In the genomic region with DNA sequence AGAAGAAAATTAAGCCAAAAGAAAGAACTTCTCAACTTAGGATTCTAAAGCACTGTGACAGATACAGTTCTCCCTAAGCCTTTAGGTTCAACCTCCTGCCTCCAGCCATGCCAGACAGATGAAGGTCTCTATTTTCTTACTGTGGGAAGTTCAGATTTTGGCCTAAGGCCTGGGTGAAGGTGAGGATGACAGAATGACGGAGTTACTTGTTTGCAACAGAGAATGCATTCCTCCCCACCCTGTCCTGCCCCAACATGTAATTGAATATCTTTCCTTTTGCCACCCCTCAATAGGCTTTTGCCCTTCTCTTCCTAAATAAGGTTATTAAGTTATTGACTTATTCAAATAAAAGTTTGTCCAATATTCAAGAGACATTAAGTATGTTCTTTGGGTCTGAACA, we compare ENCODE assay signal across 20 cellular contexts. TPM values are rescaled to one million over a fixed set of nuclear protein-coding genes. Genes with fewer than 3 reads are reported as not detected.
A peak's percentile ranks its signal among the peaks of the same experiment; 100 is the strongest.
DNase-seq lines count a peak whose midpoint lies in the region; ATAC-seq, FAIRE-seq and TF ChIP-seq lines count a peak whose summit lies in the region.
"Had no signal": no experiment of that assay in that cellular context is flagged by ENCODE, and none has a peak within 500 bp of the region (broad histone marks: within the 10 kb centered on the region; RNA-seq: fewer than 3 reads in every experiment).

No MANE protein-coding gene starts in this region.

- H3K27ac Mint-ChIP-seq in astrocyte (ENCODE audit: unreplicated experiment), result no peak overlapping the region
- H3K27ac Mint-ChIP-seq in activated CD4-positive, alpha-beta T cell treated with anti-CD3 and anti-CD28 coated beads for 36 hours, result no peak overlapping the region
- H3K27ac Mint-ChIP-seq: CD4-positive, alpha-beta memory T cell; GM23338; H9 had no signal

- no peaks in the 10 kb centered on the region for H3K79me2 ChIP-seq in astrocyte (ENCODE audit: insufficient read depth, low read length)

- DNase-seq in RWPE1 (ENCODE audit: low spot score), result peak; percentile 10
- no peak for DNase-seq in astrocyte (ENCODE audit: low read depth)
- peak; percentile 74 for DNase-seq in epithelial cell of esophagus (ENCODE audit: low read depth)
- DNase-seq in foreskin keratinocyte, result peak in 1 of 2 donors; percentile 74
- DNase-seq in omental fat pad (ENCODE audit: low spot score), result no peak
- no peak for DNase-seq in stimulated activated CD4-positive, alpha-beta T cell treated with anti-CD3 and anti-CD28 coated beads, Interleukin-2, amount 100 ng/mL, for 48 hours
- no peak for DNase-seq in activated CD4-positive, alpha-beta T cell treated with anti-CD3 and anti-CD28 coated beads for 36 hours
- no peak for DNase-seq in LoVo (ENCODE audit: low spot score)
- DNase-seq: C1 segment of cervical spinal cord; Calu3; CD4-positive, alpha-beta memory T cell; COR-L47; DMS53; DMS79 treated with DMSO at 0.1 percent for 48 hours; GDM1; H9 had no signal

- no peak overlapping the region for H3K4me3 Mint-ChIP-seq in astrocyte (ENCODE audit: unreplicated experiment)
- H3K4me3 Mint-ChIP-seq in activated CD4-positive, alpha-beta T cell treated with anti-CD3 and anti-CD28 coated beads for 36 hours, result no peak overlapping the region
- H3K4me3 Mint-ChIP-seq: CD4-positive, alpha-beta memory T cell; GM23338; H9 had no signal

- intact Hi-C loops in activated CD4-positive, alpha-beta T cell treated with anti-CD3 and anti-CD28 coated beads for 36 hours (cut with DNase I, micrococcal nuclease), result no loop called here

- no peaks in the 10 kb centered on the region for H4K20me1 ChIP-seq in astrocyte (ENCODE audit: insufficient read depth, low read length)

- peak; percentile 60 for FAIRE-seq in astrocyte (lab: Jason Lieb, UNC)
- FAIRE-seq: GM12878, GM19239 had no signal

- no peak overlapping the region for H2AFZ ChIP-seq in astrocyte (ENCODE audit: low read depth, low read length)
- H2AFZ ChIP-seq: GM23338 had no signal

- H3K4me1 Mint-ChIP-seq in astrocyte (ENCODE audit: low read depth, unreplicated experiment), result peaks cover 18% of the 10 kb centered on the region
- peaks cover 25% of the 10 kb centered on the region for H3K4me1 Mint-ChIP-seq in activated CD4-positive, alpha-beta T cell treated with anti-CD3 and anti-CD28 coated beads for 36 hours

- H3K9me3 ChIP-seq in astrocyte (ENCODE audit: insufficient read depth, low read depth, low read length), result no peaks in the 10 kb centered on the region

- H3K27me3 ChIP-seq in astrocyte (ENCODE audit: insufficient read depth, low read length) (no peaks in the 10 kb centered on the region), foreskin keratinocyte (no peaks in the 10 kb centered on the region)

- no peak for ATAC-seq in foreskin keratinocyte
- ATAC-seq in omental fat pad (ENCODE audit: low FRiP score), result no peak
- no peak for ATAC-seq in activated CD4-positive, alpha-beta T cell treated with anti-CD3 and anti-CD28 coated beads for 36 hours
- ATAC-seq: GM12878, GM23338, HCT116 had no signal

- H3K4me2 ChIP-seq in astrocyte (ENCODE audit: low read length), result no peak overlapping the region
- H3K4me2 ChIP-seq: GM23338 had no signal

- no peaks in the 10 kb centered on the region for H3K36me3 Mint-ChIP-seq in astrocyte (ENCODE audit: low read depth, unreplicated experiment)
- H3K36me3 Mint-ChIP-seq in activated CD4-positive, alpha-beta T cell treated with anti-CD3 and anti-CD28 coated beads for 36 hours (ENCODE audit: low read depth), result no peaks in the 10 kb centered on the region
- H3K36me3 Mint-ChIP-seq: CD4-positive, alpha-beta memory T cell had no signal

- H3K9ac ChIP-seq in astrocyte (ENCODE audit: low read length), result no peak overlapping the region

- CTCF ChIA-PET in RWPE1 (lab: Yijun Ruan, JAX), result interaction anchor here (0.6 kb wide), 1 partner anchor 1853 kb away, joined by 3 read pairs; no protein-coding TSS in a partner anchor
- CTCF ChIA-PET in activated CD4-positive, alpha-beta T cell treated with anti-CD3 and anti-CD28 coated beads for 36 hours (lab: Charles Lee), result interaction anchor here (0.7 kb wide), 1 partner anchor 44 kb away, joined by 3 read pairs; no protein-coding TSS in a partner anchor

- TF ChIP-seq CTCF in RWPE1 (conservative IDR thresholded peaks at IDR 0.05; ENCODE audit: low read depth) (no peak), astrocyte (IDR thresholded peaks at IDR 0.05; ENCODE audit: insufficient read depth, low read depth, low read length) (no peak), epithelial cell of esophagus (IDR thresholded peaks at IDR 0.05; ENCODE audit: insufficient read depth, low read depth, low read length, missing control alignments) (no peak), foreskin keratinocyte (conservative IDR thresholded peaks at IDR 0.05) (no peak), omental fat pad (IDR thresholded peaks at IDR 0.05) (no peak)

- no peak overlapping the region for H3K4me3 ChIP-seq in astrocyte (ENCODE audit: insufficient read depth, low read depth, low read length)
- no peak overlapping the region for H3K4me3 ChIP-seq in epithelial cell of esophagus (ENCODE audit: low read length)
- H3K4me3 ChIP-seq: GM12878, GM23338 had no signal

- H3K27ac ChIP-seq in RWPE1 (no peak overlapping the region), astrocyte (ENCODE audit: low read depth, low read length) (no peak overlapping the region), foreskin keratinocyte (peak overlapping the region; percentile 69)

- H3K9me3 Mint-ChIP-seq in astrocyte (ENCODE audit: unreplicated experiment), result no peaks in the 10 kb centered on the region
- no peaks in the 10 kb centered on the region for H3K9me3 Mint-ChIP-seq in activated CD4-positive, alpha-beta T cell treated with anti-CD3 and anti-CD28 coated beads for 36 hours (ENCODE audit: low read depth)
- H3K9me3 Mint-ChIP-seq: GM23338 had no signal

- no peaks in the 10 kb centered on the region for H3K27me3 Mint-ChIP-seq in astrocyte (ENCODE audit: low read depth, unreplicated experiment)
- peaks cover 2% of the 10 kb centered on the region for H3K27me3 Mint-ChIP-seq in activated CD4-positive, alpha-beta T cell treated with anti-CD3 and anti-CD28 coated beads for 36 hours
- H3K27me3 Mint-ChIP-seq: CD4-positive, alpha-beta memory T cell had no signal

- H3K4me1 ChIP-seq in astrocyte (ENCODE audit: insufficient read depth, low read length) (peaks cover 21% of the 10 kb centered on the region), foreskin keratinocyte (peaks cover 35% of the 10 kb centered on the region)

- POLR2A ChIA-PET in RWPE1 (lab: Yijun Ruan, JAX; ENCODE audit: low non-redundant PET), result no interaction called here
- POLR2A ChIA-PET in activated CD4-positive, alpha-beta T cell treated with anti-CD3 and anti-CD28 coated beads for 36 hours (lab: Charles Lee), result no interaction called here

- H3K36me3 ChIP-seq in astrocyte (ENCODE audit: insufficient read depth, low read length), result no peaks in the 10 kb centered on the region

RNA-seq across cellular contexts. Expression of a gene that starts 25.6 kb away (rescaled TPM):
- total RNA-seq in astrocyte (21.1 and 22.8 TPM in 2 replicates), foreskin keratinocyte (26.4 and 30.4 TPM in 2 replicates), omental fat pad (10 to 100 TPM in 2 of 4 donors, 1 to 10 TPM in 2; 8.0 to 15.8 (median 10.2) TPM)
- polyA plus RNA-seq in foreskin keratinocyte, result 18.1 and 24.0 TPM in 2 replicates
- total RNA-seq in activated CD4-positive, alpha-beta T cell treated with anti-CD3 and anti-CD28 coated beads for 36 hours, result 1 to 10 TPM; 1.2 to 1.5 TPM

Comparison
In these comparisons a context has a peak if more than half of its experiments do, and no peak if none do; other contexts are left out.
1. DNase-seq: peak in RWPE1 (single experiment) and epithelial cell of esophagus (single experiment); none in astrocyte (single experiment), omental fat pad (single experiment), stimulated activated CD4-positive, alpha-beta T cell treated with anti-CD3 and anti-CD28 coated beads, Interleukin-2, amount 100 ng/mL, for 48 hours (0 of 2), activated CD4-positive, alpha-beta T cell treated with anti-CD3 and anti-CD28 coated beads for 36 hours (single experiment) and LoVo (single experiment).